In genomic region chr18:75226301-75226955, GRCh38 we compare ENCODE assay signal across 10 cellular contexts.
A peak's percentile ranks its signal among the peaks of the same experiment; 100 is the strongest.
DNase-seq lines count a peak whose midpoint lies in the region; ATAC-seq and TF ChIP-seq lines count a peak whose summit lies in the region.
"Had no signal": no experiment of that assay in that cellular context is flagged by ENCODE, and none has a peak within 500 bp of the region (broad histone marks: within the 10 kb centered on the region; RNA-seq: fewer than 3 reads in every experiment).

No MANE protein-coding gene starts in this region.

- ATAC-seq in GM18907 (IDR thresholded peaks at IDR 0.05; ENCODE audit: unreplicated experiment) (no peak), HG02759 (IDR thresholded peaks at IDR 0.05; ENCODE audit: unreplicated experiment) (no peak)

- H3K4me1 ChIP-seq in muscle layer of colon (ENCODE audit: insufficient read depth, low read length), result peaks cover 58% of the 10 kb centered on the region
- H3K4me1 ChIP-seq in tibial artery, result peaks cover 0 to 26% (median 10%) of the 10 kb centered on the region in 4 donors

- DNase-seq in NCI-H82 (lab: John Stamatoyannopoulos, UW), result peak; percentile 44
- DNase-seq in NCI-H82 treated with DMSO at 0.1 percent for 48 hours (lab: John Stamatoyannopoulos, UW; ENCODE audit: unreplicated experiment), result no peak
- peak; percentile 9 for DNase-seq in epithelial cell of esophagus (ENCODE audit: low read depth)
- DNase-seq in tibial artery, result no peak
- DNase-seq in DMS153 treated with DMSO at 0.1 percent for 48 hours (lab: John Stamatoyannopoulos, UW; ENCODE audit: unreplicated experiment), result no peak
- DNase-seq: hippocampal formation had no signal

- H3K36me3 ChIP-seq in muscle layer of colon (ENCODE audit: insufficient read depth, low read length) (no peaks in the 10 kb centered on the region), tibial artery (no peaks in the 10 kb centered on the region)

- H3K4me3 ChIP-seq in epithelial cell of esophagus (ENCODE audit: low read length), result no peak overlapping the region
- peak overlapping the region in 1 of 2 donors; percentile 28 for H3K4me3 ChIP-seq in muscle layer of colon (ENCODE audit: low read depth in 1 of 2, low read length in 2 of 2)
- peak overlapping the region; percentile 39 to 41 for H3K4me3 ChIP-seq in tibial artery

- H3K9me3 ChIP-seq in muscle layer of colon (ENCODE audit: low read length) (no peaks in the 10 kb centered on the region), tibial artery (no peaks in the 10 kb centered on the region)

- H3K27me3 ChIP-seq in muscle layer of colon (ENCODE audit: control insufficient read depth in 1 of 2, insufficient read depth in 2 of 2, low read length in 2 of 2), result no peaks in the 10 kb centered on the region
- H3K27me3 ChIP-seq in tibial artery, result no peaks in the 10 kb centered on the region

- no peak overlapping the region for H3K9ac ChIP-seq in muscle layer of colon (ENCODE audit: low read length)

- H3K27ac ChIP-seq in muscle layer of colon (ENCODE audit: low read depth, low read length), result peak overlapping the region; percentile 65
- peak overlapping the region; percentile 41 to 53 for H3K27ac ChIP-seq in tibial artery
- H3K27ac ChIP-seq: 22Rv1 had no signal

- TF ChIP-seq CTCF in epithelial cell of esophagus (IDR thresholded peaks at IDR 0.05; ENCODE audit: insufficient read depth, low read depth, low read length, missing control alignments), result no peak
- no peak for TF ChIP-seq CTCF in tibial artery (IDR thresholded peaks at IDR 0.05)

- intact Hi-C loops in tibial artery (cut with DNase I; ENCODE audit: low total_unique reads), result no loop called here

Comparison
In these comparisons a context has a peak if more than half of its experiments do, and no peak if none do; other contexts are left out.
1. DNase-seq: peak in NCI-H82 (single experiment) and epithelial cell of esophagus (single experiment); none in NCI-H82 treated with DMSO at 0.1 percent for 48 hours (single experiment), tibial artery (0 of 2) and DMS153 treated with DMSO at 0.1 percent for 48 hours (single experiment).